8 cellular contexts compared by ENCODE assay signal in the genomic region with DNA sequence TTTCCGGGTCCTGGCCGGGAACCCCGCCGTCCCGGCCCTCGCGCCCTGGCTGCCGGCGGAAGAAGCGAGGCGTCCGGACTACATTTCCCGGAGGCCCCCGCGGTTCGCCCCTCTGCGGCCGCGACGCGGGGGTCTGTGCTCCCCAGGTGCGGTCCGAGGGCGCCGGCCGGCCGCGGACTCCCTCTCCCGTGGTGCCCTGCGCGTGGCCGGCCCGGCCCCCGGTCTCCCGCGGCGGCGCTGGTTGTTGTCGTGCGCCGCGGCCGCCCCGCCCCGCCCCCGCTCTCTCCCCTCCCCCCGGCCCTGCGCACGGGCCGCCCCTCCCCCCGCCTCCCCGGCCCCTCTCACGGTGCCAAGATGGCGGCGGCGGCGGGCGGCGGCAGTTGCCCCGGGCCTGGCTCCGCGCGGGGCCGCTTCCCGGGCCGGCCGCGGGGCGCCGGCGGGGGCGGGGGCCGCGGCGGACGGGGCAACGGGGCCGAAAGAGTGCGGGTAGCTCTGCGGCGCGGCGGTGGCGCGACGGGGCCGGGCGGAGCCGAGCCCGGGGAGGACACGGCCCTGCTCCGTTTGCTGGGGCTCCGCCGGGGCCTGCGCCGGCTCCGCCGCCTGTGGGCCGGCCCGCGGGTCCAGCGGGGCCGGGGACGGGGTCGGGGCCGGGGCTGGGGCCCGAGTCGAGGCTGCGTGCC. TPM values are rescaled to one million over a fixed set of nuclear protein-coding genes. Genes with fewer than 3 reads are reported as not detected.
DNase-seq lines count a peak whose midpoint lies in the region; ATAC-seq, FAIRE-seq and TF ChIP-seq lines count a peak whose summit lies in the region.

A gene with protein sequence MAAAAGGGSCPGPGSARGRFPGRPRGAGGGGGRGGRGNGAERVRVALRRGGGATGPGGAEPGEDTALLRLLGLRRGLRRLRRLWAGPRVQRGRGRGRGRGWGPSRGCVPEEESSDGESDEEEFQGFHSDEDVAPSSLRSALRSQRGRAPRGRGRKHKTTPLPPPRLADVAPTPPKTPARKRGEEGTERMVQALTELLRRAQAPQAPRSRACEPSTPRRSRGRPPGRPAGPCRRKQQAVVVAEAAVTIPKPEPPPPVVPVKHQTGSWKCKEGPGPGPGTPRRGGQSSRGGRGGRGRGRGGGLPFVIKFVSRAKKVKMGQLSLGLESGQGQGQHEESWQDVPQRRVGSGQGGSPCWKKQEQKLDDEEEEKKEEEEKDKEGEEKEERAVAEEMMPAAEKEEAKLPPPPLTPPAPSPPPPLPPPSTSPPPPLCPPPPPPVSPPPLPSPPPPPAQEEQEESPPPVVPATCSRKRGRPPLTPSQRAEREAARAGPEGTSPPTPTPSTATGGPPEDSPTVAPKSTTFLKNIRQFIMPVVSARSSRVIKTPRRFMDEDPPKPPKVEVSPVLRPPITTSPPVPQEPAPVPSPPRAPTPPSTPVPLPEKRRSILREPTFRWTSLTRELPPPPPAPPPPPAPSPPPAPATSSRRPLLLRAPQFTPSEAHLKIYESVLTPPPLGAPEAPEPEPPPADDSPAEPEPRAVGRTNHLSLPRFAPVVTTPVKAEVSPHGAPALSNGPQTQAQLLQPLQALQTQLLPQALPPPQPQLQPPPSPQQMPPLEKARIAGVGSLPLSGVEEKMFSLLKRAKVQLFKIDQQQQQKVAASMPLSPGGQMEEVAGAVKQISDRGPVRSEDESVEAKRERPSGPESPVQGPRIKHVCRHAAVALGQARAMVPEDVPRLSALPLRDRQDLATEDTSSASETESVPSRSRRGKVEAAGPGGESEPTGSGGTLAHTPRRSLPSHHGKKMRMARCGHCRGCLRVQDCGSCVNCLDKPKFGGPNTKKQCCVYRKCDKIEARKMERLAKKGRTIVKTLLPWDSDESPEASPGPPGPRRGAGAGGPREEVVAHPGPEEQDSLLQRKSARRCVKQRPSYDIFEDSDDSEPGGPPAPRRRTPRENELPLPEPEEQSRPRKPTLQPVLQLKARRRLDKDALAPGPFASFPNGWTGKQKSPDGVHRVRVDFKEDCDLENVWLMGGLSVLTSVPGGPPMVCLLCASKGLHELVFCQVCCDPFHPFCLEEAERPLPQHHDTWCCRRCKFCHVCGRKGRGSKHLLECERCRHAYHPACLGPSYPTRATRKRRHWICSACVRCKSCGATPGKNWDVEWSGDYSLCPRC (N-terminal part only) (plus strand): TSS at position 339 of the 680 bp plus-strand sequence. CDS start 16 bp downstream, at position 355.

- peak; percentile 48 for ATAC-seq in HG02588 (IDR thresholded peaks at IDR 0.05; ENCODE audit: unreplicated experiment)

- H3K27ac ChIP-seq in breast epithelium: peak within 1 kb of the TSS; percentile 88 to 93
- peak within 1 kb of the TSS; percentile 79 to 84 for H3K27ac ChIP-seq in kidney (ENCODE audit: low read depth in 2 of 2, low read length in 2 of 2)

- peak within 1 kb of the TSS; percentile 68 to 85 for H3K9ac ChIP-seq in kidney (ENCODE audit: low read length in 2 of 2)

- H3K9me3 Mint-ChIP-seq in stimulated activated naive CD8-positive, alpha-beta T cell treated with anti-CD3 and anti-CD28 coated beads, Interleukin-15, Interleukin-2, amounts not matched to agents 100 ng/mL and 50 ng/mL, for 24 hours: no peaks in the 10 kb centered on the region

- peaks cover 34% of the 10 kb centered on the region for H3K4me1 Mint-ChIP-seq in stimulated activated naive CD8-positive, alpha-beta T cell treated with anti-CD3 and anti-CD28 coated beads, Interleukin-15, Interleukin-2, amounts not matched to agents 100 ng/mL and 50 ng/mL, for 24 hours (ENCODE audit: low read depth)

- peak within 1 kb of the TSS; percentile 91 for H3K4me3 ChIP-seq in GM06990 (replicated peaks; ENCODE audit: low read depth, low read length)
- peak within 1 kb of the TSS; percentile 76 to 93 (median 90) for H3K4me3 ChIP-seq in breast epithelium
- peak within 1 kb of the TSS; percentile 81 to 87 for H3K4me3 ChIP-seq in kidney (ENCODE audit: low read length in 2 of 2)

- H3K4me1 ChIP-seq in breast epithelium: peaks cover 17 to 19% of the 10 kb centered on the region in 2 donors
- peaks cover 0 to 15% of the 10 kb centered on the region in 2 donors for H3K4me1 ChIP-seq in kidney (ENCODE audit: control insufficient read depth in 1 of 2, insufficient read depth in 1 of 2, low read depth in 1 of 2, low read length in 2 of 2)

- intact Hi-C loops in breast epithelium (cut with DNase I; ENCODE audit: low total_unique reads): no loop called here
- intact Hi-C loops in kidney (cut with DNase I): no loop called here

- H3K36me3 ChIP-seq in GM06990 (ENCODE audit: control insufficient read depth, insufficient read depth, low read length) (peaks cover 24% of the 10 kb centered on the region), breast epithelium (no peaks in the 10 kb centered on the region), kidney (ENCODE audit: control insufficient read depth in 1 of 2, insufficient read depth in 2 of 2, low read length in 2 of 2) (peaks cover 9 to 18% of the 10 kb centered on the region in 2 donors)

- TF ChIP-seq CTCF in GM06990 (IDR thresholded peaks at IDR 0.05; ENCODE audit: insufficient read depth, low read length, poor library complexity, severe bottlenecking) (no peak), breast epithelium (IDR thresholded peaks at IDR 0.05) (no peak), kidney (IDR thresholded peaks at IDR 0.05; ENCODE audit: borderline replicate concordance, extremely low read depth, insufficient read depth) (peak; percentile 8)

- H3K27me3 ChIP-seq in GM06990 (replicated peaks; ENCODE audit: control insufficient read depth, insufficient read depth, low read length) (no peaks in the 10 kb centered on the region), breast epithelium (no peaks in the 10 kb centered on the region)

- H3K36me3 Mint-ChIP-seq in stimulated activated naive CD8-positive, alpha-beta T cell treated with anti-CD3 and anti-CD28 coated beads, Interleukin-15, Interleukin-2, amounts not matched to agents 100 ng/mL and 50 ng/mL, for 24 hours (ENCODE audit: low read depth): peaks cover 68% of the 10 kb centered on the region

- H3K9me3 ChIP-seq in breast epithelium (no peaks in the 10 kb centered on the region), kidney (ENCODE audit: control insufficient read depth in 1 of 2, low read length in 2 of 2) (no peaks in the 10 kb centered on the region)

- H3K4me3 Mint-ChIP-seq in stimulated activated naive CD8-positive, alpha-beta T cell treated with anti-CD3 and anti-CD28 coated beads, Interleukin-15, Interleukin-2, amounts not matched to agents 100 ng/mL and 50 ng/mL, for 24 hours: peak within 1 kb of the TSS; percentile 92

- DNase-seq in GM06990 (ENCODE audit: extremely low read depth, insufficient read length) (peak; percentile 98), NCI-H748 treated with DMSO at 0.1 percent for 48 hours (lab: John Stamatoyannopoulos, UW) (peak; percentile 92), breast epithelium (ENCODE audit: low spot score in 2 of 2) (no peak), kidney (no peak), Kasumi-1 (lab: John Stamatoyannopoulos, UW) (no peak)
- DNase-seq in effector CD4-positive, alpha-beta T cell: no peak

- no peaks in the 10 kb centered on the region for H3K27me3 Mint-ChIP-seq in stimulated activated naive CD8-positive, alpha-beta T cell treated with anti-CD3 and anti-CD28 coated beads, Interleukin-15, Interleukin-2, amounts not matched to agents 100 ng/mL and 50 ng/mL, for 24 hours

- no peak for FAIRE-seq in kidney (lab: Jason Lieb, UNC)

- TF ChIP-seq POLR2A in breast epithelium (IDR thresholded peaks at IDR 0.05): no peak

- peak within 1 kb of the TSS; percentile 99 for H3K27ac Mint-ChIP-seq in stimulated activated naive CD8-positive, alpha-beta T cell treated with anti-CD3 and anti-CD28 coated beads, Interleukin-15, Interleukin-2, amounts not matched to agents 100 ng/mL and 50 ng/mL, for 24 hours

RNA-seq across cellular contexts. Expression of the gene that starts here (rescaled TPM):
- 10 to 100 TPM; 14.2 to 16.2 (median 16.1) TPM for total RNA-seq in breast epithelium
- 40.8 TPM for total RNA-seq in kidney
- 14.8 TPM for polyA plus RNA-seq in kidney (ENCODE audit: insufficient read depth, low read depth, low replicate concordance)

Comparison
In these comparisons a context has a peak if more than half of its experiments do, and no peak if none do; other contexts are left out.
1. DNase-seq: peak in GM06990 (single experiment) and NCI-H748 treated with DMSO at 0.1 percent for 48 hours (single experiment); none in breast epithelium (0 of 2), kidney (single experiment), Kasumi-1 (0 of 2) and effector CD4-positive, alpha-beta T cell (single experiment).
2. Peak in every context shown above with its lines, with median percentiles within 50 percentile points of each other: H3K4me3 ChIP-seq.